Comparison of ENCODE assay signal across 30 cellular contexts in the genomic region with DNA sequence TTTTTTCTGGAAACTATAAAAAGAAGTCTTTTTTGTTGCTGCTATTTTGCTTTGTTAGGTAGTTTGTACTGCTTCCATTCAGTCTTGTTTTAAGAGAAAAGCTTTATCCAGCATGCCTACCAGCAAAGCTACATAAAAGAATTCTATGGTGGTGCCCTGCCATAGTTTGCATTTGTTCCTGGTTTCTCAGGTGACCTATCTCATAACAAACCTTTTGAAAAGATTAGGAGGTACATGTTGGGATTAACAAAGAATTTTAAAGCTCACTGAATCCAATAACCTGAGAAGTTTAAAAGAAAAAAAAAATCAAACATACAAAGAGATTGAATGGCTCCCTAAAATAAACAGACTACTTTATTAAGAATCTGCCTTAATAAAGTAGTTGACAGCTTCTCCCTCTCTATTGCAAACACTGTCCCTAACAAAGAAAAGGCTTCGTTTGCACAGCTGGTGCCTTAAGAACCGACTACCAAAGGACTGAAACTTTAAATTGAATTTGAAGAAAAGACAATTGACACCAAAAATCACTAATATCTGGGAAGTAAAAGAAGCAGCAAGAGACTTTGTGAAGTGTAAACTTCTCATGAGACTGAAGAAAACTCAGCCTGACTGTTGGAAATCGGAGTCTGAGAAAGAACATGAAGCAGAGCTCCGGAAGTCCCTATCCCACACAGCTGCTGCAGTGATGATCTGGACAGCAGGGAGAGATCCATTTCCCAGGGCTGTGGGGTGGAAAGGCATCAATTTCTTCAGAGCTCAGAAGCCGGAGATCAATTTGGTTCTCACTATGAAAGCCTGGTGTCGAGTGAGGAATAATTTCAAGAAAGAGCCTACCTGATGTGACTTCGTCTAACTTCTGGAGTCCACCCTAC.
DNase-seq lines count a peak whose midpoint lies in the region; ATAC-seq, FAIRE-seq and TF ChIP-seq lines count a peak whose summit lies in the region.
"Had no signal": no experiment of that assay in that cellular context is flagged by ENCODE, and none has a peak within 500 bp of the region (broad histone marks: within the 10 kb centered on the region; RNA-seq: fewer than 3 reads in every experiment).

No MANE protein-coding gene starts in this region.

- no peak for FAIRE-seq in H1 (lab: Jason Lieb, UNC)
- FAIRE-seq: RCC 7860 had no signal

- DNase-seq in GM23338 (ENCODE audit: low spot score) (no peak), H1 (ENCODE audit: low read depth in 1 of 2, low spot score in 2 of 2) (no peak), neuronal stem cell (ENCODE audit: low spot score) (no peak), 8988T (no peak)
- DNase-seq: activated CD4-positive, alpha-beta T cell treated with anti-CD3 and anti-CD28 coated beads for 48 hours; amygdala; C1 segment of cervical spinal cord; colonic mucosa; COR-L47; DMS79 treated with DMSO at 0.1 percent for 48 hours; effector CD8-positive, alpha-beta T cell; GDM1; midbrain; MM.1S; naive thymus-derived CD4-positive, alpha-beta T cell; NCI-H1105 treated with DMSO at 0.1 percent for 48 hours; NCI-H2029 treated with DMSO at 0.1 percent for 48 hours; NCI-H2227 treated with DMSO at 0.1 percent for 48 hours; NCI-H748 treated with DMSO at 0.1 percent for 48 hours; stimulated activated naive CD4-positive, alpha-beta T cell; T-helper 9 cell; upper lobe of right lung had no signal

- WGBS in H1 (ENCODE audit: extremely low coverage in 1 of 2, insufficient coverage in 1 of 2, insufficient read length in 1 of 2, insufficient replicate concordance in 2 of 2, low coverage in 1 of 2, low lambda C conversion rate in 2 of 2, missing lambda C conversion rate in 1 of 2), 2 experiments: 77% methylated on average over 7 of the region's 7 CpGs; no CpG with 5 or more reads in 1 of the 2 experiments
- WGBS in neuronal stem cell (ENCODE audit: extremely low coverage in 2 of 2, insufficient read length in 2 of 2, insufficient replicate concordance in 1 of 2), 2 donors: no CpG with 5 or more reads among the region's 7 CpGs

- H2BK15ac ChIP-seq in H1 (ENCODE audit: low read length) (no peak overlapping the region), neuronal stem cell (ENCODE audit: low read length) (no peak overlapping the region)

- H2BK20ac ChIP-seq in H1 (ENCODE audit: low read length): no peak overlapping the region

- peaks cover 18% of the 10 kb centered on the region for H3K9me3 Mint-ChIP-seq in GM23338
- H3K9me3 Mint-ChIP-seq: activated naive CD4-positive, alpha-beta T cell treated with anti-CD3 and anti-CD28 coated beads, Interleukin-2, amount 50 U/mL, for 72 hours had no signal

- H3K36me3 ChIP-seq in GM23338 (ENCODE audit: insufficient read depth) (no peaks in the 10 kb centered on the region), HUES48 (ENCODE audit: control insufficient read depth, insufficient read depth, low read length) (no peaks in the 10 kb centered on the region), H1 (ENCODE audit: control insufficient read depth in 2 of 4, insufficient read depth in 4 of 4, low read length in 3 of 4) (peaks cover 0 to 5% (median 1%) of the 10 kb centered on the region in 4 experiments; a peak in 1 of 8 replicates), neuronal stem cell (replicated peaks in 1 of 2; ENCODE audit: control insufficient read depth in 2 of 2, insufficient read depth in 2 of 2, low read length in 2 of 2) (no peaks in the 10 kb centered on the region)
- H3K36me3 ChIP-seq: colonic mucosa, upper lobe of right lung had no signal

- H2BK12ac ChIP-seq in H1 (ENCODE audit: low read depth, low read length): no peak overlapping the region
- H2BK12ac ChIP-seq in neuronal stem cell (ENCODE audit: low read length): no peak overlapping the region

- H3K23ac ChIP-seq in H1 (ENCODE audit: insufficient read length): no peak overlapping the region
- H3K23ac ChIP-seq in neuronal stem cell (ENCODE audit: low read depth, low read length, poor library complexity): no peak overlapping the region

- no peak for TF ChIP-seq CTCF in GM23338 (conservative IDR thresholded peaks at IDR 0.05; ENCODE audit: low read depth in 2 of 2)
- no peak for TF ChIP-seq CTCF in H1 (IDR thresholded peaks at IDR 0.05; ENCODE audit: control extremely low read depth in 1 of 3, insufficient read depth in 1 of 3, low read depth in 1 of 3, low read length in 3 of 3)

- H3K79me1 ChIP-seq in H1 (ENCODE audit: low read depth, low read length) (no peaks in the 10 kb centered on the region), neuronal stem cell (ENCODE audit: low read depth, low read length) (no peaks in the 10 kb centered on the region)

- H3K79me2 ChIP-seq in GM23338 (replicated peaks; ENCODE audit: insufficient read depth) (no peaks in the 10 kb centered on the region), H1 (ENCODE audit: control insufficient read depth in 1 of 2, insufficient read depth in 2 of 2, low read length in 2 of 2) (no peaks in the 10 kb centered on the region)

- H3K27ac ChIP-seq in GM23338 (ENCODE audit: low read depth): no peak overlapping the region
- peak overlapping the region; percentile 46 for H3K27ac ChIP-seq in HUES48 (ENCODE audit: low read depth, low read length)
- no peak overlapping the region for H3K27ac ChIP-seq in H1 (ENCODE audit: low read depth, low read length)
- no peak overlapping the region for H3K27ac ChIP-seq in neuronal stem cell (replicated peaks; ENCODE audit: low read length)
- H3K27ac ChIP-seq: colonic mucosa, epithelial cell of prostate, KMS-11, upper lobe of right lung had no signal

- no peak overlapping the region for H4K8ac ChIP-seq in H1 (ENCODE audit: extremely low read depth, insufficient read depth, low read length)
- H4K8ac ChIP-seq in neuronal stem cell (ENCODE audit: low read depth, low read length): no peak overlapping the region

- H3K4ac ChIP-seq in H1 (replicated peaks; ENCODE audit: insufficient read length, low read depth, low read length) (no peak overlapping the region), neuronal stem cell (ENCODE audit: low read length) (no peak overlapping the region)

- TF ChIP-seq EP300 in H1 (IDR thresholded peaks at IDR 0.05; ENCODE audit: borderline replicate concordance in 1 of 2, low read depth in 2 of 2, low read length in 2 of 2): no peak

- no peaks in the 10 kb centered on the region for H4K20me1 ChIP-seq in GM23338 (replicated peaks; ENCODE audit: insufficient read depth)
- H4K20me1 ChIP-seq in H1 (replicated peaks in 1 of 2; ENCODE audit: control insufficient read depth in 1 of 2, insufficient read depth in 2 of 2, low read length in 2 of 2): no peaks in the 10 kb centered on the region

- H3K27me3 Mint-ChIP-seq in GM23338 (ENCODE audit: insufficient read depth, low read depth, poor library complexity): no peaks in the 10 kb centered on the region

- H3K18ac ChIP-seq in H1 (ENCODE audit: extremely low read depth, low read length) (no peak overlapping the region; the same call in 1 of the 2 replicates), neuronal stem cell (ENCODE audit: low read length) (no peak overlapping the region)

- no peak overlapping the region for H3K4me3 Mint-ChIP-seq in GM23338
- H3K4me3 Mint-ChIP-seq: naive thymus-derived CD4-positive, alpha-beta T cell had no signal

- no peaks in the 10 kb centered on the region for H3F3A ChIP-seq in GM23338 (replicated peaks; ENCODE audit: low read depth)

- no peak overlapping the region for H3K56ac ChIP-seq in H1 (replicated peaks; ENCODE audit: insufficient read length, low read depth, low read length)

- TF ChIP-seq POLR2A in H1 (IDR thresholded peaks at IDR 0.05; ENCODE audit: control extremely low read depth in 1 of 2, low read depth in 2 of 2, low read length in 2 of 2): no peak

- H3K4me1 ChIP-seq in GM23338 (ENCODE audit: insufficient read depth) (peaks cover 24% of the 10 kb centered on the region), HUES48 (ENCODE audit: control insufficient read depth, insufficient read depth, low read length) (peaks cover 21% of the 10 kb centered on the region), H1 (replicated peaks in 1 of 4; ENCODE audit: control insufficient read depth in 3 of 4, insufficient read depth in 4 of 4, low read length in 3 of 4) (peaks cover 0 to 5% (median 2%) of the 10 kb centered on the region in 4 experiments; a peak in 4 of 7 replicates), neuronal stem cell (ENCODE audit: control insufficient read depth in 2 of 2, insufficient read depth in 1 of 2, low read depth in 1 of 2, low read length in 2 of 2) (peaks cover 4 to 10% of the 10 kb centered on the region in 2 donors)
- H3K4me1 ChIP-seq: colonic mucosa, upper lobe of right lung had no signal

- H3K4me2 ChIP-seq in GM23338: peak overlapping the region; percentile 18; the same call in 1 of the 2 replicates
- H3K4me2 ChIP-seq in H1 (ENCODE audit: insufficient read depth in 1 of 2, low read depth in 2 of 2, low read length in 2 of 2): no peak overlapping the region; a peak in 2 of 4 replicates
- H3K4me2 ChIP-seq in neuronal stem cell (ENCODE audit: insufficient read depth, low read length, poor library complexity, severe bottlenecking): no peak overlapping the region
- H3K4me2 ChIP-seq: KMS-11 had no signal

- H4K5ac ChIP-seq in H1 (ENCODE audit: insufficient read length, low read depth, low read length): peak overlapping the region; percentile 40

- H3K27ac Mint-ChIP-seq in GM23338: no peak overlapping the region
- H3K27ac Mint-ChIP-seq: activated naive CD4-positive, alpha-beta T cell treated with anti-CD3 and anti-CD28 coated beads, Interleukin-2, amount 50 U/mL, for 72 hours; naive thymus-derived CD4-positive, alpha-beta T cell had no signal

- H2AFZ ChIP-seq in GM23338 (peak overlapping the region; percentile 2; the same call in 1 of the 2 replicates), H1 (ENCODE audit: low read length) (peak overlapping the region; percentile 56; the same call in 1 of the 2 replicates), neuronal stem cell (ENCODE audit: low read length) (peak overlapping the region; percentile 54)

- no peak for TF ChIP-seq RAD21 in H1 (IDR thresholded peaks at IDR 0.05 in 1 of 2, conservative IDR thresholded peaks at IDR 0.05 in 1 of 2; ENCODE audit: low read depth in 2 of 2, low read length in 2 of 2)

- no peak overlapping the region for H3K9ac ChIP-seq in HUES48 (ENCODE audit: low read depth, low read length)
- H3K9ac ChIP-seq in H1 (replicated peaks in 1 of 4; ENCODE audit: extremely low read depth in 1 of 4, low read depth in 3 of 4, low read length in 3 of 4): no peak overlapping the region
- H3K9ac ChIP-seq in neuronal stem cell (ENCODE audit: low read depth, low read length, poor library complexity): no peak overlapping the region
- H3K9ac ChIP-seq: KMS-11 had no signal

- H3K23me2 ChIP-seq in H1 (ENCODE audit: low read depth, low read length): no peaks in the 10 kb centered on the region

- peaks cover 11% of the 10 kb centered on the region; the same call in 2 of the 3 replicates for H3K4me1 Mint-ChIP-seq in GM23338
- H3K4me1 Mint-ChIP-seq: naive thymus-derived CD4-positive, alpha-beta T cell had no signal

- POLR2A ChIA-PET in H1 (lab: Charles Lee; ENCODE audit: partially characterized antibody): no interaction called here

- H2BK5ac ChIP-seq in H1 (ENCODE audit: low read depth, low read length) (no peak overlapping the region; the same call in 1 of the 2 replicates), neuronal stem cell (ENCODE audit: low read length) (no peak overlapping the region)

- peak; percentile 42 for ATAC-seq in GM23338
- ATAC-seq in GM21723 (IDR thresholded peaks at IDR 0.05; ENCODE audit: unreplicated experiment): no peak
- ATAC-seq in GM18520 (IDR thresholded peaks at IDR 0.05; ENCODE audit: unreplicated experiment): no peak
- ATAC-seq: activated naive CD4-positive, alpha-beta T cell treated with anti-CD3 and anti-CD28 coated beads, Interleukin-2, amount 50 U/mL, for 72 hours; left lobe of liver; naive thymus-derived CD4-positive, alpha-beta T cell; upper lobe of right lung had no signal

- H3K36me3 Mint-ChIP-seq in GM23338 (ENCODE audit: low read depth): peaks cover 16% of the 10 kb centered on the region
- H3K36me3 Mint-ChIP-seq: activated naive CD4-positive, alpha-beta T cell treated with anti-CD3 and anti-CD28 coated beads, Interleukin-2, amount 50 U/mL, for 72 hours; naive thymus-derived CD4-positive, alpha-beta T cell had no signal

- H3K4me3 ChIP-seq in GM23338 (no peak overlapping the region), HUES48 (ENCODE audit: low read depth, low read length) (no peak overlapping the region), H1 (ENCODE audit: extremely low read depth in 1 of 4, insufficient read depth in 2 of 4, low read depth in 3 of 4, low read length in 4 of 4) (no peak overlapping the region; a peak in 1 of 8 replicates), neuronal stem cell (ENCODE audit: low read length in 2 of 2) (no peak overlapping the region)
- H3K4me3 ChIP-seq: colonic mucosa, upper lobe of right lung had no signal

- CTCF ChIA-PET in H1 (lab: Charles Lee; ENCODE audit: partially characterized antibody): interaction anchor here (0.6 kb wide), 1 partner anchor 137 kb away, joined by 3 read pairs; no protein-coding TSS in a partner anchor

- H2AK5ac ChIP-seq in H1 (ENCODE audit: low read depth, low read length) (no peak overlapping the region), neuronal stem cell (ENCODE audit: low read depth, low read length) (no peak overlapping the region)

- H3K9me2 ChIP-seq in GM23338 (ENCODE audit: insufficient read depth): 0 out of 2 replicates have a peak, but pooled peaks cover 2% of the 10 kb centered on the region

- H3K27me3 ChIP-seq in GM23338 (ENCODE audit: insufficient read depth) (no peaks in the 10 kb centered on the region), HUES48 (ENCODE audit: control insufficient read depth, insufficient read depth, low read length) (no peaks in the 10 kb centered on the region), H1 (replicated peaks in 1 of 4; ENCODE audit: control insufficient read depth in 3 of 4, extremely low read depth in 1 of 4, insufficient read depth in 3 of 4, low read length in 3 of 4) (peaks cover 0 to 1% (median 0%) of the 10 kb centered on the region in 4 experiments; a peak in 1 of 7 replicates), neuronal stem cell (ENCODE audit: control insufficient read depth in 3 of 3, insufficient read depth in 3 of 3, low read depth in 1 of 3, low read length in 3 of 3) (no peaks in the 10 kb centered on the region)
- H3K27me3 ChIP-seq: colonic mucosa, upper lobe of right lung had no signal

- H4K91ac ChIP-seq in H1 (replicated peaks; ENCODE audit: insufficient read length, low read length) (no peak overlapping the region), neuronal stem cell (ENCODE audit: low read depth, low read length, poor library complexity) (no peak overlapping the region)

- H3K9me3 ChIP-seq in HUES48 (ENCODE audit: control insufficient read depth, insufficient read depth, low read length): peaks cover 2% of the 10 kb centered on the region
- H3K9me3 ChIP-seq in H1 (ENCODE audit: insufficient read depth in 2 of 2, low read depth in 1 of 2, low read length in 1 of 2): peaks cover 2 to 5% of the 10 kb centered on the region in 2 experiments; a peak in 3 of 4 replicates
- peaks cover 3 to 13% of the 10 kb centered on the region in 2 donors for H3K9me3 ChIP-seq in neuronal stem cell (replicated peaks in 1 of 2; ENCODE audit: control insufficient read depth in 2 of 2, insufficient read depth in 1 of 2, low read depth in 1 of 2, low read length in 2 of 2)
- H3K9me3 ChIP-seq: colonic mucosa, upper lobe of right lung had no signal

- H2BK120ac ChIP-seq in H1 (replicated peaks; ENCODE audit: low read depth, low read length) (peak overlapping the region; percentile 70), neuronal stem cell (ENCODE audit: low read depth, low read length) (no peak overlapping the region)

- H3K14ac ChIP-seq in H1 (ENCODE audit: insufficient read length) (no peak overlapping the region), neuronal stem cell (ENCODE audit: low read length) (no peak overlapping the region)

Comparison
In these comparisons a context has a peak if more than half of its experiments do, and no peak if none do; other contexts are left out.
1. H2AFZ ChIP-seq: peak in every context shown above with its lines; median percentile 56 in H1; 54 in neuronal stem cell; 2 in GM23338.